15 cellular contexts compared by ENCODE assay signal in the genomic region with DNA sequence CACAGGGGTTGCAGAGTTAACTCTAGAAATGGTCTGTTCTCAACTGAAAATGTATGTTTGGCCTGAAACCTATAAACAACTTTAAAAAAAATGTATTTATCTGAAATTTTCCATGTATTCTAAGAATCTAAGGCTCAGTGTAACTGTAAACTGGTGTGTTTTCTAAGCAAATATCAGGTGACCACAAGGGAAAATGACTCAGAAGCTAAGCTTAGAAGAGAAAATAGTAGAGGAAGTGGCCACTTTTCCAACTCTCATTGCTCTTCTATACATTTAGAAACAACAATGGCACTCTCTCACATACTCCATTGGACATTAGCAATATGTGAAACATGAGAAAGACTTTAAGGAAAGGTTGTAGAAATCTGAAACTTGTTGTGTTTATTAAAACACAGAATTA. TPM values are rescaled to one million over a fixed set of nuclear protein-coding genes. Genes with fewer than 3 reads are reported as not detected.
DNase-seq lines count a peak whose midpoint lies in the region; ATAC-seq and TF ChIP-seq lines count a peak whose summit lies in the region.
"Had no signal": no experiment of that assay in that cellular context is flagged by ENCODE, and none has a peak within 500 bp of the region (broad histone marks: within the 10 kb centered on the region; RNA-seq: fewer than 3 reads in every experiment).

No MANE protein-coding gene starts in this region.

- no peak overlapping the region for H2AFZ ChIP-seq in Loucy (ENCODE audit: low read length)

- H3K27ac ChIP-seq in psoas muscle = no peak overlapping the region

- H3K36me3 ChIP-seq in Loucy (ENCODE audit: insufficient read depth, low read length) = no peaks in the 10 kb centered on the region
- no peaks in the 10 kb centered on the region for H3K36me3 ChIP-seq in psoas muscle (ENCODE audit: insufficient read depth in 1 of 2, low read depth in 1 of 2)

- no peaks in the 10 kb centered on the region for H3K79me2 ChIP-seq in Loucy (ENCODE audit: insufficient read depth, low read length)

- peak overlapping the region; percentile 33 for H3K4me2 ChIP-seq in Loucy (ENCODE audit: low read depth, low read length, poor library complexity, severe bottlenecking)

- H3K9me2 ChIP-seq in Loucy (replicated peaks; ENCODE audit: low read depth, low read length) = no peaks in the 10 kb centered on the region

- ATAC-seq in psoas muscle = no peak
- ATAC-seq: GM12878 had no signal

- no peak overlapping the region for H3K4me3 ChIP-seq in Loucy (ENCODE audit: low read length, poor library complexity, severe bottlenecking)
- H3K4me3 ChIP-seq in psoas muscle = no peak overlapping the region
- H3K4me3 ChIP-seq: GM12878 had no signal

- H3K4me1 ChIP-seq in Loucy (ENCODE audit: insufficient read depth, low read length, poor library complexity, severe bottlenecking) = peaks cover 11% of the 10 kb centered on the region
- H3K4me1 ChIP-seq in psoas muscle = no peaks in the 10 kb centered on the region
- H3K4me1 ChIP-seq: Caco-2 had no signal

- intact Hi-C loops in psoas muscle (cut with DNase I) = no loop called here

- H3K9me3 ChIP-seq in Loucy (ENCODE audit: insufficient read depth, low read depth, low read length) = no peaks in the 10 kb centered on the region
- no peaks in the 10 kb centered on the region for H3K9me3 ChIP-seq in psoas muscle
- H3K9me3 ChIP-seq: Caco-2 had no signal

- TF ChIP-seq CTCF in Loucy (conservative IDR thresholded peaks at IDR 0.05; ENCODE audit: low read length) = no peak
- TF ChIP-seq CTCF in psoas muscle (IDR thresholded peaks at IDR 0.05) = no peak

- no peaks in the 10 kb centered on the region for H3F3A ChIP-seq in Loucy (ENCODE audit: low read depth)

- no peaks in the 10 kb centered on the region for H3K27me3 ChIP-seq in Loucy (ENCODE audit: insufficient read depth, low read length, poor library complexity, severe bottlenecking)
- no peaks in the 10 kb centered on the region for H3K27me3 ChIP-seq in psoas muscle (ENCODE audit: insufficient read depth in 3 of 3, low read length in 2 of 3)

- H3K9ac ChIP-seq in Loucy (ENCODE audit: low read depth, low read length, poor library complexity, severe bottlenecking) = no peak overlapping the region

- DNase-seq in EH (ENCODE audit: low read depth) (peak; percentile 60), astrocyte of the hippocampus (ENCODE audit: low read depth, low spot score) (peak; percentile 77), lung microvascular endothelial cell (ENCODE audit: low read depth in 2 of 2) (peak; percentile 52 to 57), NAMALWA (ENCODE audit: low spot score) (no peak), NCI-H524 treated with DMSO at 0.1 percent for 48 hours (lab: John Stamatoyannopoulos, UW) (no peak), islet precursor cell (no peak), psoas muscle (no peak)
- DNase-seq: activated effector memory CD4-positive, alpha-beta T cell treated with anti-CD3 and anti-CD28 coated beads, Interleukin-2, amount 50 U/mL, for 16 hours; Caco-2; hippocampal formation; SHP77; stimulated activated CD4-positive, alpha-beta T cell treated with anti-CD3 and anti-CD28 coated beads, Interleukin-4, amount 100 ng/mL, for 4 hours had no signal

- no peaks in the 10 kb centered on the region for H4K20me1 ChIP-seq in Loucy (ENCODE audit: insufficient read depth, low read length, poor library complexity, severe bottlenecking)

RNA-seq across cellular contexts. Expression of a gene that starts 7.5 kb away (rescaled TPM):
- total RNA-seq in lung microvascular endothelial cell = 4.2 and 50.3 TPM in 2 replicates
- total RNA-seq in psoas muscle = under 1 TPM in 1 of 4 donors, not detected in 3; 0.21 TPM
- polyA plus RNA-seq in psoas muscle = under 1 TPM in 2 of 3 donors, not detected in 1; 0.03 to 0.04 TPM
- total RNA-seq: Caco-2, GM12878, mesenteric fat pad had no signal
- polyA plus RNA-seq: GM12878 had no signal

Comparison
In these comparisons a context has a peak if more than half of its experiments do, and no peak if none do; other contexts are left out.
1. DNase-seq: peak in EH (single experiment), astrocyte of the hippocampus (single experiment) and lung microvascular endothelial cell (2 of 2); none in NAMALWA (single experiment), NCI-H524 treated with DMSO at 0.1 percent for 48 hours (single experiment), islet precursor cell (single experiment) and psoas muscle (0 of 2).